In the genomic region with DNA sequence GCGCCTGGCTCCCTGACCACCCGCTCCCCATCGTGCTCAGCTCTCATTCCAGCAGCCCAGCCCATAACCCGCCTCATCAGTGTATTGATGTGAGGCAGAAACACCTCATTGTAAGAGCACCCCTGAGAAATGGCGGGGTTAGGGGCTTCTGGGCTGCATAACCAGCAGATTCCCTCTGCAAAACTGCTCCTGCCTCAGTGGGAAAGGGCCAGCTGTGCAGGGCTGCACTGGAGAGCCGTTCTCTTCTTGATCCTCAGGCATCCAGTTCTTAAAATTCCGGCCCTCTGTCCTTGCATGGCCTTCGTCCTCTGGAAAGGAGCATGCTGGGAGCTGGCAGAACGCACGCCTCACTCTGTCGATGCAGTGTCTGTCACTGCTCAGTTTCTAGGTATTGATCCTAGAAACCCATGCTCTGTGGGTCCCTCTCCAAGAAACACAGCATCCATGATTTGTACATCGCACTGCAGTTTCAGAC, we compare ENCODE assay signal across 13 cellular contexts.
A peak's percentile ranks its signal among the peaks of the same experiment; 100 is the strongest.
DNase-seq lines count a peak whose midpoint lies in the region; ATAC-seq and TF ChIP-seq lines count a peak whose summit lies in the region.
"Had no signal": no experiment of that assay in that cellular context is flagged by ENCODE, and none has a peak within 500 bp of the region (broad histone marks: within the 10 kb centered on the region; RNA-seq: fewer than 3 reads in every experiment).

No MANE protein-coding gene starts in this region.

- no peak overlapping the region for H3K9ac ChIP-seq in BLaER1
- H3K9ac ChIP-seq: KMS-11 had no signal

- H3K27me3 ChIP-seq in BLaER1 = peaks cover 22% of the 10 kb centered on the region
- H3K27me3 ChIP-seq in left lung = no peaks in the 10 kb centered on the region

- ATAC-seq in GM19372 (IDR thresholded peaks at IDR 0.05; ENCODE audit: low read depth, unreplicated experiment) (peak; percentile 26), T-helper 17 cell (peak; percentile 12), left lung (no peak), GM21825 (IDR thresholded peaks at IDR 0.05; ENCODE audit: unreplicated experiment) (no peak)

- H3K4me3 ChIP-seq in BLaER1 (no peak overlapping the region), left lung (no peak overlapping the region)

- H3K27ac ChIP-seq in BLaER1 = no peak overlapping the region
- peak overlapping the region in 1 of 2 donors; percentile 3 for H3K27ac ChIP-seq in left lung
- H3K27ac ChIP-seq: C4-2B, KMS-11 had no signal

- H3K36me3 ChIP-seq in BLaER1 (peaks cover 19% of the 10 kb centered on the region), left lung (peaks cover 0 to 39% of the 10 kb centered on the region in 2 donors)

- no peaks in the 10 kb centered on the region for H3K9me3 ChIP-seq in BLaER1
- no peaks in the 10 kb centered on the region for H3K9me3 ChIP-seq in T-helper 17 cell (ENCODE audit: control insufficient read depth, low read length, poor library complexity, severe bottlenecking)
- no peaks in the 10 kb centered on the region for H3K9me3 ChIP-seq in left lung

- peak overlapping the region; percentile 81 for H3K4me2 ChIP-seq in BLaER1
- H3K4me2 ChIP-seq: KMS-11 had no signal

- H3K4me3 Mint-ChIP-seq in T-helper 17 cell = peak overlapping the region; percentile 81

- H3K36me3 Mint-ChIP-seq in T-helper 17 cell (ENCODE audit: low read depth) = peaks cover 5% of the 10 kb centered on the region

- H3K4me1 ChIP-seq in BLaER1 = peaks cover 92% of the 10 kb centered on the region
- H3K4me1 ChIP-seq in left lung = peaks cover 0 to 14% of the 10 kb centered on the region in 2 donors

- peaks cover 21% of the 10 kb centered on the region for H3K4me1 Mint-ChIP-seq in T-helper 17 cell

- H4K20me1 ChIP-seq in BLaER1 = peaks cover 38% of the 10 kb centered on the region

- H3K27me3 Mint-ChIP-seq in T-helper 17 cell = no peaks in the 10 kb centered on the region

- no peak for TF ChIP-seq CTCF in left lung (IDR thresholded peaks at IDR 0.05)

- DNase-seq in T-helper 17 cell (no peak), left lung (peak; percentile 9 to 43), SK-N-DZ (ENCODE audit: low spot score) (no peak), COLO829 (ENCODE audit: low spot score) (no peak), T1000 (lab: John Stamatoyannopoulos, UW) (no peak)
- DNase-seq: central memory CD4-positive, alpha-beta T cell; NCI-H2029 treated with DMSO at 0.1 percent for 48 hours; T-helper 9 cell had no signal

- H3K27ac Mint-ChIP-seq in T-helper 17 cell = peak overlapping the region; percentile 83

- intact Hi-C loops in left lung (cut with DNase I) = no loop called here

Comparison
In these comparisons a context has a peak if more than half of its experiments do, and no peak if none do; other contexts are left out.
1. ATAC-seq: peak in GM19372 (single experiment) and T-helper 17 cell (single experiment); none in left lung (single experiment) and GM21825 (single experiment).
2. DNase-seq: peak in left lung (2 of 2); none in T-helper 17 cell (0 of 3), SK-N-DZ (single experiment), COLO829 (single experiment) and T1000 (single experiment).